In genomic region chr17:3974138-3974687, GRCh38 we compare ENCODE assay signal across 1 cellular context.
TF ChIP-seq lines count a peak whose summit lies in the region.

No MANE protein-coding gene starts in this region.

TF ChIP-seq in endothelial cell of umbilical vein, 7 proteins besides CTCF, POLR2A, EP300 and RAD21 (continued from another document):
- TF ChIP-seq MYC (IDR thresholded peaks at IDR 0.05; ENCODE audit: low read depth, low read length) (no peak), FOS (IDR thresholded peaks at IDR 0.05; ENCODE audit: borderline replicate concordance, insufficient read depth, low read length) (no peak)
TF ChIP-seq in endothelial cell of umbilical vein: peak in this region for 0.
